8 cellular contexts compared by ENCODE assay signal in the genomic region with DNA sequence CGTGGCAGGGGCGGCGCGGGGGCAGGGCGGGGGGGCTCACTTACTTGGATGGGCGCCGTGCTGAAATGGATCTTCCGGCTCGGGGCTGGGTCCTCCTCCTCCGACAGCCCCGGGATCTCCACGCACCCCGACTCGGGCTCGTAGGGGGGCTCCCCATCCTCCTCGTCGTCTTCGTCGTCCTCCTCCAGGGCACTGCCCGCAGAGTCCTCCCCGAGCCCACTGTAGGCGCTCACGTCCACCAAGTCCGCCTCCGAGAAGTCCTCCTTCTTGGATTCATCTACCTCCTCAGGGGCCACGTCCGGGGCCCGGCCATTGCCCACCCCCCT. TPM values are rescaled to one million over a fixed set of nuclear protein-coding genes. Genes with fewer than 3 reads are reported as not detected.
DNase-seq lines count a peak whose midpoint lies in the region; ATAC-seq and TF ChIP-seq lines count a peak whose summit lies in the region.

No MANE protein-coding gene starts in this region.

- H3K9me3 ChIP-seq in CD8-positive, alpha-beta memory T cell (ENCODE audit: low read length): no peaks in the 10 kb centered on the region
- no peaks in the 10 kb centered on the region for H3K9me3 ChIP-seq in neutrophil

- H3K27me3 ChIP-seq in CD8-positive, alpha-beta memory T cell (ENCODE audit: insufficient read depth, low read length, poor library complexity, severe bottlenecking): no peaks in the 10 kb centered on the region
- no peaks in the 10 kb centered on the region for H3K27me3 ChIP-seq in neutrophil

- H3K4me3 ChIP-seq in CD8-positive, alpha-beta memory T cell (ENCODE audit: low read length): peak overlapping the region; percentile 64
- H3K4me3 ChIP-seq in NB4 (ENCODE audit: low read depth, low read length) (peak overlapping the region; percentile 72), neutrophil (ENCODE audit: low read depth in 1 of 2, low read length in 1 of 2) (peak overlapping the region; percentile 97 to 98)

- H3K9me3 Mint-ChIP-seq in CD8-positive, alpha-beta memory T cell: no peaks in the 10 kb centered on the region
- no peaks in the 10 kb centered on the region for H3K9me3 Mint-ChIP-seq in effector memory CD8-positive, alpha-beta T cell

- POLR2A ChIA-PET in CD8-positive, alpha-beta memory T cell (lab: Charles Lee): interaction anchor here (1.1 to 2.0 kb wide), 3 partner anchors 8 to 13 kb away, joined by 3 to 8 read pairs (median 5); no protein-coding TSS in a partner anchor

- H3K36me3 ChIP-seq in CD8-positive, alpha-beta memory T cell (ENCODE audit: insufficient read depth, low read length): peaks cover 11% of the 10 kb centered on the region
- peaks cover 25% of the 10 kb centered on the region for H3K36me3 ChIP-seq in neutrophil

- peaks cover 0 to 31% (median 7%) of the 10 kb centered on the region in 3 donors for H3K36me3 Mint-ChIP-seq in CD8-positive, alpha-beta memory T cell
- H3K36me3 Mint-ChIP-seq in effector memory CD8-positive, alpha-beta T cell (ENCODE audit: insufficient read depth): peaks cover 13% of the 10 kb centered on the region

- CTCF ChIA-PET in CD8-positive, alpha-beta memory T cell (lab: Charles Lee): interaction anchor here (1.2 to 6.1 kb wide), 6 partner anchors 8 to 62 kb away, joined by 5 to 56 read pairs (median 17); no protein-coding TSS in a partner anchor

- no peak for ATAC-seq in effector memory CD8-positive, alpha-beta T cell (replicated peaks)

- TF ChIP-seq CTCF in NB4 (IDR thresholded peaks at IDR 0.05; ENCODE audit: low read depth, low read length) (no peak), neutrophil (IDR thresholded peaks at IDR 0.05) (no peak)

- peaks cover 64% of the 10 kb centered on the region for H3K4me1 ChIP-seq in CD8-positive, alpha-beta memory T cell (ENCODE audit: insufficient read depth, low read length)
- H3K4me1 ChIP-seq in neutrophil (ENCODE audit: control insufficient read depth in 1 of 2, insufficient read depth in 1 of 2, low read depth in 1 of 2, low read length in 1 of 2): peaks cover 46 to 59% of the 10 kb centered on the region in 2 experiments

- H3K27ac Mint-ChIP-seq in CD8-positive, alpha-beta memory T cell: peak overlapping the region; percentile 72 to 95 (median 80)
- peak overlapping the region; percentile 93 to 97 for H3K27ac Mint-ChIP-seq in effector memory CD8-positive, alpha-beta T cell

- peaks cover 34 to 63% (median 51%) of the 10 kb centered on the region in 3 donors for H3K4me1 Mint-ChIP-seq in CD8-positive, alpha-beta memory T cell
- H3K4me1 Mint-ChIP-seq in effector memory CD8-positive, alpha-beta T cell (ENCODE audit: low read depth in 2 of 2): peaks cover 46 to 49% of the 10 kb centered on the region in 2 donors

- peaks cover 0 to 3% of the 10 kb centered on the region in 2 donors for H3K27me3 Mint-ChIP-seq in CD8-positive, alpha-beta memory T cell
- no peaks in the 10 kb centered on the region for H3K27me3 Mint-ChIP-seq in effector memory CD8-positive, alpha-beta T cell

- TF ChIP-seq POLR2A in NB4 (IDR thresholded peaks at IDR 0.05; ENCODE audit: extremely low read depth, insufficient read length): no peak

- peak overlapping the region; percentile 90 to 100 (median 96) for H3K4me3 Mint-ChIP-seq in CD8-positive, alpha-beta memory T cell
- peak overlapping the region; percentile 94 to 98 for H3K4me3 Mint-ChIP-seq in effector memory CD8-positive, alpha-beta T cell

- H3K27ac ChIP-seq in CD8-positive, alpha-beta memory T cell (ENCODE audit: low read depth, low read length): peak overlapping the region; percentile 79
- H3K27ac ChIP-seq in neutrophil: peak overlapping the region; percentile 99

- DNase-seq in CD8-positive, alpha-beta memory T cell: no peak
- DNase-seq in NB4 (ENCODE audit: low read depth): no peak
- no peak for DNase-seq in effector memory CD8-positive, alpha-beta T cell
- no peak for DNase-seq in amniotic stem cell (lab: John Stamatoyannopoulos, UW)
- DNase-seq in DMS79 treated with DMSO at 0.1 percent for 48 hours (lab: John Stamatoyannopoulos, UW): no peak
- DNase-seq in DMS79 (lab: John Stamatoyannopoulos, UW): no peak
- no peak for DNase-seq in NCI-H524 (lab: John Stamatoyannopoulos, UW)

RNA-seq across cellular contexts. Expression of a gene that starts 1.4 kb away (rescaled TPM):
- total RNA-seq in CD8-positive, alpha-beta memory T cell: 10 to 100 TPM; 86.9 to 89.0 TPM
- polyA plus RNA-seq in CD8-positive, alpha-beta memory T cell: 1.7 TPM

RNA-seq across cellular contexts. Expression of a gene that starts 16.7 kb away (rescaled TPM):
- under 1 TPM in 1 of 2 experiments, not detected in 1; 0.31 TPM for total RNA-seq in CD8-positive, alpha-beta memory T cell
- polyA plus RNA-seq in CD8-positive, alpha-beta memory T cell: not detected

RNA-seq across cellular contexts. Expression of a gene that starts 19.1 kb away (rescaled TPM):
- total RNA-seq in CD8-positive, alpha-beta memory T cell: 1 to 10 TPM in 1 of 2 experiments, under 1 TPM in 1; 0.92 to 1.3 TPM
- not detected for polyA plus RNA-seq in CD8-positive, alpha-beta memory T cell

RNA-seq across cellular contexts. Expression of a gene that starts 52.4 kb away (rescaled TPM):
- total RNA-seq in CD8-positive, alpha-beta memory T cell: under 1 TPM; 0.39 to 0.42 TPM
- not detected for polyA plus RNA-seq in CD8-positive, alpha-beta memory T cell

RNA-seq across cellular contexts. Expression of a gene that starts 53.9 kb away (rescaled TPM):
- 10 to 100 TPM; 19.5 to 22.4 TPM for total RNA-seq in CD8-positive, alpha-beta memory T cell
- 41.2 TPM for polyA plus RNA-seq in CD8-positive, alpha-beta memory T cell
